Comparison of ENCODE assay signal across 21 cellular contexts in the genomic region with DNA sequence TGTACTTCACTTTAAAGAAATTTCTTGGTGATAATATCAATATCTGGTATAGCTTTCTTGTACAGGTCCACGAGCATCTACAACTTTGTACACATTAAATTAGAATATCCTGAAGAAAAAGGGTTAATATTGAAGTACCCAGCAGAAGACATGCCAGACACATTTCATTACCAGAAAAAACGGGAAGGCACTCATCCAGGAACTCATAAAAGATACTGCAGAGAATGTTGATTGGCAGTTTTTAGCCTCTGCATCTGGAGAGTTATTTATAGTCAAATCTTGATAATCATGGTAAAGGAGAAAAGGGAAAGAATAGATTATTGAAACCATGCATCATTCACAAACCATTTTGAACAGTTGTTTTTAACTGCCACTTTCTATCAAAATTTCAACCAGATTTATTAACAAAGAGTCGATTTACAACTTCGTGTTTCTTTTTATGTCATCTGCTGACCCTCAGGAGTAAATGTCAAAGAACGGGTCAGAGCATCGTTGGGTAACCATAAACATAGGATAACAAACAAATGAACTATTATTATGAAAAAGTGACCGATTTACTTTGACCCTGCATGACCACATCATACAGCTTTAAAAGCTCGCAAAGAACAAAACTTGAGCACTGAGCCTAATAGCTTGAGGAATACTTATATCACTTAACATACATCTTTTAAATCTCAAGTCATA.
"Had no signal": no experiment of that assay in that cellular context is flagged by ENCODE, and none has a peak within 500 bp of the region (broad histone marks: within the 10 kb centered on the region; RNA-seq: fewer than 3 reads in every experiment).

No MANE protein-coding gene starts in this region.

- H3K27ac Mint-ChIP-seq: dendritic cell treated with granulocyte-macrophage colony-stimulating factor and Interleukin-4, amounts not matched to agents 40 ng/mL and 50 ng/mL, for 4 days; naive thymus-derived CD4-positive, alpha-beta T cell; progenitor cell of endocrine pancreas had no signal

- H3K4me1 ChIP-seq: gastrocnemius medialis, stomach, transverse colon had no signal

- H3K9me3 ChIP-seq: esophagus squamous epithelium, gastrocnemius medialis, heart right ventricle, pancreas, right lobe of liver, spleen, stomach, thoracic aorta, transverse colon had no signal

- H3K27me3 Mint-ChIP-seq: dendritic cell treated with granulocyte-macrophage colony-stimulating factor and Interleukin-4, amounts not matched to agents 40 ng/mL and 50 ng/mL, for 4 days; progenitor cell of endocrine pancreas had no signal

- H3K9me3 Mint-ChIP-seq: dendritic cell treated with granulocyte-macrophage colony-stimulating factor and Interleukin-4, amounts not matched to agents 40 ng/mL and 50 ng/mL, for 4 days had no signal

- DNase-seq: cerebellar nuclear complex; esophagus squamous epithelium; gastrocnemius medialis; heart right ventricle; hypothalamus; mammary epithelial cell; naive thymus-derived CD4-positive, alpha-beta T cell; pancreas; right lobe of liver; spleen; stimulated activated CD4-positive, alpha-beta T cell treated with anti-CD3 and anti-CD28 coated beads, Interleukin-15, amount 100 ng/mL, for 24 hours; stimulated activated CD4-positive, alpha-beta T cell treated with anti-CD3 and anti-CD28 coated beads, Interleukin-1b, Interleukin-23, amount 100 ng/mL, for 48 hours; stimulated activated CD4-positive, alpha-beta T cell treated with anti-CD3 and anti-CD28 coated beads, Interleukin-4, amount 100 ng/mL, for 4 hours; stimulated activated naive CD4-positive, alpha-beta T cell; stomach; substantia nigra; transverse colon had no signal

- H3K4me3 ChIP-seq: esophagus squamous epithelium, gastrocnemius medialis, heart right ventricle, pancreas, right lobe of liver, spleen, stomach, thoracic aorta, transverse colon had no signal

- H3K4me3 Mint-ChIP-seq: dendritic cell treated with granulocyte-macrophage colony-stimulating factor and Interleukin-4, amounts not matched to agents 40 ng/mL and 50 ng/mL, for 4 days; naive thymus-derived CD4-positive, alpha-beta T cell had no signal

- H3K36me3 ChIP-seq: esophagus squamous epithelium, gastrocnemius medialis, heart right ventricle, pancreas, right lobe of liver, spleen, stomach, thoracic aorta, transverse colon had no signal

- H3K27ac ChIP-seq: esophagus squamous epithelium, gastrocnemius medialis, heart right ventricle, pancreas, right lobe of liver, spleen, stomach, thoracic aorta, transverse colon had no signal

- ATAC-seq: gastrocnemius medialis; left lobe of liver; naive thymus-derived CD4-positive, alpha-beta T cell; pancreas; right lobe of liver had no signal

- H3K27me3 ChIP-seq: esophagus squamous epithelium, gastrocnemius medialis, heart right ventricle, pancreas, right lobe of liver, spleen, stomach, transverse colon had no signal
